21 cellular contexts compared by ENCODE assay signal in the genomic region with DNA sequence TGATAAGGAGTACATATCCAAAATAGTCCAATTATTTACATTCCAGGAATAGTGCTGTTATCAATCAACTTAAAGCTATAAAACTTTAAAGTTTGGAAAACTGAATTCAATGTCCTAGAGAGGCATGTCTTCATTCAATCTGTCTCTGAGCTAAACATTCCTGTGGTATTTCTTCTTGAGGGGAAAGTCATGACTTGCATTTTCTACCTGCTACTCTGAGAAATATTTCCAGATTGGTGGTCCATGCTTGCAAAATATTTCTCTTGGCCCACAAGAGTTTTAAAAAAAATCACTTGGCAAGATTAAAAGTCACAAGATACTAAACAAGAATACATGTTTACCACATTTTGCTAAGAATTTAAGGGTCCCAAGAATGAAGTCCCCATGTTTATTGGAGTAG.
DNase-seq lines count a peak whose midpoint lies in the region; ATAC-seq and TF ChIP-seq lines count a peak whose summit lies in the region.
"Had no signal": no experiment of that assay in that cellular context is flagged by ENCODE, and none has a peak within 500 bp of the region (broad histone marks: within the 10 kb centered on the region; RNA-seq: fewer than 3 reads in every experiment).

No MANE protein-coding gene starts in this region.

- no peak overlapping the region for H3K4me3 ChIP-seq in fibroblast of mammary gland (ENCODE audit: control insufficient read depth, low read depth, low read length)
- H3K4me3 ChIP-seq in retinal pigment epithelial cell (ENCODE audit: low read length) = no peak overlapping the region
- H3K4me3 ChIP-seq: BLaER1, esophagus squamous epithelium, lower lobe of right lung, stomach had no signal

- TF ChIP-seq CTCF in fibroblast of mammary gland (conservative IDR thresholded peaks at IDR 0.05; ENCODE audit: control insufficient read depth, insufficient read depth, low read depth, low read length) (no peak), retinal pigment epithelial cell (conservative IDR thresholded peaks at IDR 0.05; ENCODE audit: low read depth, low read length) (no peak)

- ATAC-seq in HG03097 (IDR thresholded peaks at IDR 0.05; ENCODE audit: low FRiP score, unreplicated experiment) = no peak
- ATAC-seq: lower lobe of right lung had no signal

- peak; percentile 36 for DNase-seq in GM03348 (ENCODE audit: low spot score)
- peak; percentile 50 for DNase-seq in RPMI8226
- DNase-seq in fibroblast of mammary gland (ENCODE audit: low read depth) = peak; percentile 14
- peak; percentile 14 for DNase-seq in retinal pigment epithelial cell (ENCODE audit: low read depth)
- DNase-seq in D341Med (ENCODE audit: low spot score) = no peak
- no peak for DNase-seq in activated CD4-positive, alpha-beta T cell treated with anti-CD3 and anti-CD28 coated beads, Interleukin-2, amount 50 U/mL, for 48 hours
- DNase-seq: activated CD4-positive, alpha-beta T cell treated with anti-CD3 and anti-CD28 coated beads, Interleukin-2, amount 50 U/mL, for 1 hour; activated gamma-delta T cell; esophagus squamous epithelium; HFFc6; immature natural killer cell; lower lobe of right lung; NCI-H1694 treated with DMSO at 0.1 percent for 48 hours; NCI-H2227 treated with DMSO at 0.1 percent for 48 hours; NCI-H774; nucleus accumbens; Right ventricle myocardium superior; stimulated activated CD4-positive, alpha-beta T cell treated with anti-CD3 and anti-CD28 coated beads, Interleukin-12 subunit alpha, Interleukin-12 subunit beta, amount 100 ng/mL, for 4 hours; stomach had no signal

Comparison
In these comparisons a context has a peak if more than half of its experiments do, and no peak if none do; other contexts are left out.
1. DNase-seq: peak in GM03348 (single experiment), RPMI8226 (single experiment), fibroblast of mammary gland (single experiment) and retinal pigment epithelial cell (single experiment); none in D341Med (single experiment) and activated CD4-positive, alpha-beta T cell treated with anti-CD3 and anti-CD28 coated beads, Interleukin-2, amount 50 U/mL, for 48 hours (0 of 2).